Comparison of ENCODE assay signal across 2 cellular contexts in genomic region chr3:187987162-187987561, GRCh38.
TF ChIP-seq lines count a peak whose summit lies in the region.

No MANE protein-coding gene starts in this region.

TF ChIP-seq in SK-N-SH, 30 proteins besides CTCF, POLR2A, EP300 and RAD21 (continued from another document):
- TF ChIP-seq GATA2 (CRISPR knock-in tag; IDR thresholded peaks at IDR 0.05) (no peak), USF1 (IDR thresholded peaks at IDR 0.05; ENCODE audit: borderline replicate concordance, low read depth) (no peak)

TF ChIP-seq in SK-N-SH treated with all-trans-retinoic acid at 6 μM for 48 hours, 23 proteins besides CTCF, POLR2A, EP300 and RAD21 (continued from another document):
- TF ChIP-seq ZFP30 (CRISPR knock-in tag; IDR thresholded peaks at IDR 0.05), result no peak
- no peak for TF ChIP-seq SNAI2 (CRISPR knock-in tag; IDR thresholded peaks at IDR 0.05)
- TF ChIP-seq CREB5 (CRISPR knock-in tag; IDR thresholded peaks at IDR 0.05; ENCODE audit: low read depth), result no peak
